Comparison of ENCODE assay signal across 1 cellular context in genomic region chr2:134917958-134918517, GRCh38.
A peak's percentile ranks its signal among the peaks of the same experiment; 100 is the strongest.
TF ChIP-seq lines count a peak whose summit lies in the region.

No MANE protein-coding gene starts in this region.

TF ChIP-seq in HepG2, 621 proteins besides CTCF, POLR2A, EP300 and RAD21 (continued from another document and continues in another):
- TF ChIP-seq, protein P1, sequence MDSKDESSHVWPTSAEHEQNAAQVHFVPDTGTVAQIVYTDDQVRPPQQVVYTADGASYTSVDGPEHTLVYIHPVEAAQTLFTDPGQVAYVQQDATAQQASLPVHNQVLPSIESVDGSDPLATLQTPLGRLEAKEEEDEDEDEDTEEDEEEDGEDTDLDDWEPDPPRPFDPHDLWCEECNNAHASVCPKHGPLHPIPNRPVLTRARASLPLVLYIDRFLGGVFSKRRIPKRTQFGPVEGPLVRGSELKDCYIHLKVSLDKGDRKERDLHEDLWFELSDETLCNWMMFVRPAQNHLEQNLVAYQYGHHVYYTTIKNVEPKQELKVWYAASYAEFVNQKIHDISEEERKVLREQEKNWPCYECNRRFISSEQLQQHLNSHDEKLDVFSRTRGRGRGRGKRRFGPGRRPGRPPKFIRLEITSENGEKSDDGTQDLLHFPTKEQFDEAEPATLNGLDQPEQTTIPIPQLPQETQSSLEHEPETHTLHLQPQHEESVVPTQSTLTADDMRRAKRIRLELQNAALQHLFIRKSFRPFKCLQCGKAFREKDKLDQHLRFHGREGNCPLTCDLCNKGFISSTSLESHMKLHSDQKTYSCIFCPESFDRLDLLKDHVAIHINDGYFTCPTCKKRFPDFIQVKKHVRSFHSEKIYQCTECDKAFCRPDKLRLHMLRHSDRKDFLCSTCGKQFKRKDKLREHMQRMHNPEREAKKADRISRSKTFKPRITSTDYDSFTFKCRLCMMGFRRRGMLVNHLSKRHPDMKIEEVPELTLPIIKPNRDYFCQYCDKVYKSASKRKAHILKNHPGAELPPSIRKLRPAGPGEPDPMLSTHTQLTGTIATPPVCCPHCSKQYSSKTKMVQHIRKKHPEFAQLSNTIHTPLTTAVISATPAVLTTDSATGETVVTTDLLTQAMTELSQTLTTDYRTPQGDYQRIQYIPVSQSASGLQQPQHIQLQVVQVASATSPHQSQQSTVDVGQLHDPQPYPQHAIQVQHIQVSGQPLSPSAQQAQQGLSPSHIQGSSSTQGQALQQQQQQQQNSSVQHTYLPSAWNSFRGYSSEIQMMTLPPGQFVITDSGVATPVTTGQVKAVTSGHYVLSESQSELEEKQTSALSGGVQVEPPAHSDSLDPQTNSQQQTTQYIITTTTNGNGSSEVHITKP (CRISPR knock-in tag; IDR thresholded peaks at IDR 0.05; ENCODE audit: low read depth): 0 out of 2 replicates have a peak, but pooled peaks have one; percentile 34
- peak; percentile 54; the same call in 1 of the 2 replicates for TF ChIP-seq PITX1 (CRISPR knock-in tag; IDR thresholded peaks at IDR 0.05)
- peak; percentile 96 for TF ChIP-seq ZNF777 (CRISPR knock-in tag; IDR thresholded peaks at IDR 0.05)
- no peak for TF ChIP-seq ZNF720 (CRISPR knock-in tag; IDR thresholded peaks at IDR 0.05)
- TF ChIP-seq MEF2D (CRISPR knock-in tag; IDR thresholded peaks at IDR 0.05): peak; percentile 39
- TF ChIP-seq SRSF4 (IDR thresholded peaks at IDR 0.05; ENCODE audit: low read depth, low read length, poor library complexity, severe bottlenecking): peak; percentile 19
- 0 out of 2 replicates have a peak, but pooled peaks have one; percentile 22 for TF ChIP-seq ZNF281 (CRISPR knock-in tag; IDR thresholded peaks at IDR 0.05; ENCODE audit: borderline replicate concordance)
- TF ChIP-seq, protein P2, sequence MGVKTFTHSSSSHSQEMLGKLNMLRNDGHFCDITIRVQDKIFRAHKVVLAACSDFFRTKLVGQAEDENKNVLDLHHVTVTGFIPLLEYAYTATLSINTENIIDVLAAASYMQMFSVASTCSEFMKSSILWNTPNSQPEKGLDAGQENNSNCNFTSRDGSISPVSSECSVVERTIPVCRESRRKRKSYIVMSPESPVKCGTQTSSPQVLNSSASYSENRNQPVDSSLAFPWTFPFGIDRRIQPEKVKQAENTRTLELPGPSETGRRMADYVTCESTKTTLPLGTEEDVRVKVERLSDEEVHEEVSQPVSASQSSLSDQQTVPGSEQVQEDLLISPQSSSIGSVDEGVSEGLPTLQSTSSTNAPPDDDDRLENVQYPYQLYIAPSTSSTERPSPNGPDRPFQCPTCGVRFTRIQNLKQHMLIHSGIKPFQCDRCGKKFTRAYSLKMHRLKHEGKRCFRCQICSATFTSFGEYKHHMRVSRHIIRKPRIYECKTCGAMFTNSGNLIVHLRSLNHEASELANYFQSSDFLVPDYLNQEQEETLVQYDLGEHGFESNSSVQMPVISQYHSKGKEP (CRISPR knock-in tag; IDR thresholded peaks at IDR 0.05): peak; percentile 58; the same call in 1 of the 2 replicates
- no peak for TF ChIP-seq HHEX (CRISPR knock-in tag; IDR thresholded peaks at IDR 0.05)
- TF ChIP-seq ZNF652 (CRISPR knock-in tag; IDR thresholded peaks at IDR 0.05; ENCODE audit: borderline replicate concordance, low read depth): peak; percentile 84
- TF ChIP-seq BRD4 (CRISPR knock-in tag; IDR thresholded peaks at IDR 0.05): peak; percentile 72
- TF ChIP-seq TBX2 (CRISPR knock-in tag; IDR thresholded peaks at IDR 0.05; ENCODE audit: borderline replicate concordance): peak; percentile 16
- TF ChIP-seq, protein P3, sequence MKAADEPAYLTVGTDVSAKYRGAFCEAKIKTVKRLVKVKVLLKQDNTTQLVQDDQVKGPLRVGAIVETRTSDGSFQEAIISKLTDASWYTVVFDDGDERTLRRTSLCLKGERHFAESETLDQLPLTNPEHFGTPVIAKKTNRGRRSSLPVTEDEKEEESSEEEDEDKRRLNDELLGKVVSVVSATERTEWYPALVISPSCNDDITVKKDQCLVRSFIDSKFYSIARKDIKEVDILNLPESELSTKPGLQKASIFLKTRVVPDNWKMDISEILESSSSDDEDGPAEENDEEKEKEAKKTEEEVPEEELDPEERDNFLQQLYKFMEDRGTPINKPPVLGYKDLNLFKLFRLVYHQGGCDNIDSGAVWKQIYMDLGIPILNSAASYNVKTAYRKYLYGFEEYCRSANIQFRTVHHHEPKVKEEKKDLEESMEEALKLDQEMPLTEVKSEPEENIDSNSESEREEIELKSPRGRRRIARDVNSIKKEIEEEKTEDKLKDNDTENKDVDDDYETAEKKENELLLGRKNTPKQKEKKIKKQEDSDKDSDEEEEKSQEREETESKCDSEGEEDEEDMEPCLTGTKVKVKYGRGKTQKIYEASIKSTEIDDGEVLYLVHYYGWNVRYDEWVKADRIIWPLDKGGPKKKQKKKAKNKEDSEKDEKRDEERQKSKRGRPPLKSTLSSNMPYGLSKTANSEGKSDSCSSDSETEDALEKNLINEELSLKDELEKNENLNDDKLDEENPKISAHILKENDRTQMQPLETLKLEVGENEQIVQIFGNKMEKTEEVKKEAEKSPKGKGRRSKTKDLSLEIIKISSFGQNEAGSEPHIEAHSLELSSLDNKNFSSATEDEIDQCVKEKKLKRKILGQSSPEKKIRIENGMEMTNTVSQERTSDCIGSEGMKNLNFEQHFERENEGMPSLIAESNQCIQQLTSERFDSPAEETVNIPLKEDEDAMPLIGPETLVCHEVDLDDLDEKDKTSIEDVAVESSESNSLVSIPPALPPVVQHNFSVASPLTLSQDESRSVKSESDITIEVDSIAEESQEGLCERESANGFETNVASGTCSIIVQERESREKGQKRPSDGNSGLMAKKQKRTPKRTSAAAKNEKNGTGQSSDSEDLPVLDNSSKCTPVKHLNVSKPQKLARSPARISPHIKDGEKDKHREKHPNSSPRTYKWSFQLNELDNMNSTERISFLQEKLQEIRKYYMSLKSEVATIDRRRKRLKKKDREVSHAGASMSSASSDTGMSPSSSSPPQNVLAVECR (CRISPR knock-in tag; IDR thresholded peaks at IDR 0.05; ENCODE audit: borderline replicate concordance): no peak
- TF ChIP-seq ZNF788 (CRISPR knock-in tag; IDR thresholded peaks at IDR 0.05; ENCODE audit: borderline replicate concordance): no peak
- TF ChIP-seq ZNF431 (CRISPR knock-in tag; IDR thresholded peaks at IDR 0.05; ENCODE audit: borderline replicate concordance, low read depth): 0 out of 2 replicates have a peak, but pooled peaks have one; percentile 29
- TF ChIP-seq CBX2 (IDR thresholded peaks at IDR 0.05; ENCODE audit: low read depth, low read length): no peak
- TF ChIP-seq CBX2 (CRISPR knock-in tag; IDR thresholded peaks at IDR 0.05; ENCODE audit: low read depth): 0 out of 2 replicates have a peak, but pooled peaks have one; percentile 18
- TF ChIP-seq ELF4 (CRISPR knock-in tag; IDR thresholded peaks at IDR 0.05; ENCODE audit: borderline replicate concordance): peak; percentile 62; the same call in 1 of the 2 replicates
- TF ChIP-seq HNRNPK (IDR thresholded peaks at IDR 0.05; ENCODE audit: low read depth, low read length, poor library complexity, severe bottlenecking): peak; percentile 100
- TF ChIP-seq ZNF12 (CRISPR knock-in tag; IDR thresholded peaks at IDR 0.05): 0 out of 2 replicates have a peak, but pooled peaks have one; percentile 37
- 0 out of 2 replicates have a peak, but pooled peaks have one; percentile 75 for TF ChIP-seq ZNF329 (CRISPR knock-in tag; IDR thresholded peaks at IDR 0.05; ENCODE audit: low read depth)
- TF ChIP-seq, protein P4, sequence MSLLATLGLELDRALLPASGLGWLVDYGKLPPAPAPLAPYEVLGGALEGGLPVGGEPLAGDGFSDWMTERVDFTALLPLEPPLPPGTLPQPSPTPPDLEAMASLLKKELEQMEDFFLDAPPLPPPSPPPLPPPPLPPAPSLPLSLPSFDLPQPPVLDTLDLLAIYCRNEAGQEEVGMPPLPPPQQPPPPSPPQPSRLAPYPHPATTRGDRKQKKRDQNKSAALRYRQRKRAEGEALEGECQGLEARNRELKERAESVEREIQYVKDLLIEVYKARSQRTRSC (CRISPR knock-in tag; IDR thresholded peaks at IDR 0.05; ENCODE audit: low read depth): no peak
- 0 out of 2 replicates have a peak, but pooled peaks have one; percentile 7 for TF ChIP-seq ZNF343 (CRISPR knock-in tag; IDR thresholded peaks at IDR 0.05)
- no peak for TF ChIP-seq MAZ (IDR thresholded peaks at IDR 0.05; ENCODE audit: borderline replicate concordance, low read depth, low read length)
- TF ChIP-seq MAZ (CRISPR knock-in tag; IDR thresholded peaks at IDR 0.05; ENCODE audit: low read depth): no peak
- TF ChIP-seq MXD4 (CRISPR knock-in tag; IDR thresholded peaks at IDR 0.05): peak; percentile 35; the same call in 1 of the 2 replicates
- peak; percentile 87; the same call in 1 of the 2 replicates for TF ChIP-seq MYNN (CRISPR knock-in tag; IDR thresholded peaks at IDR 0.05; ENCODE audit: low read depth)
- TF ChIP-seq, protein P5, sequence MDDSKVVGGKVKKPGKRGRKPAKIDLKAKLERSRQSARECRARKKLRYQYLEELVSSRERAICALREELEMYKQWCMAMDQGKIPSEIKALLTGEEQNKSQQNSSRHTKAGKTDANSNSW (CRISPR knock-in tag; IDR thresholded peaks at IDR 0.05; ENCODE audit: borderline replicate concordance): 0 out of 2 replicates have a peak, but pooled peaks have one; percentile 46
- TF ChIP-seq ZNF512B (CRISPR knock-in tag; IDR thresholded peaks at IDR 0.05; ENCODE audit: borderline replicate concordance): peak; percentile 82; the same call in 1 of the 2 replicates
- TF ChIP-seq GPBP1L1 (CRISPR knock-in tag; IDR thresholded peaks at IDR 0.05): no peak
- TF ChIP-seq HMGXB4 (CRISPR knock-in tag; IDR thresholded peaks at IDR 0.05; ENCODE audit: borderline replicate concordance in 1 of 2, low read depth in 1 of 2): peak in 1 of 2 experiments; percentile 69; a peak in 1 of 4 replicates
- peak; percentile 46 for TF ChIP-seq SALL1 (CRISPR knock-in tag; IDR thresholded peaks at IDR 0.05)
- TF ChIP-seq DR1 (CRISPR knock-in tag; IDR thresholded peaks at IDR 0.05): 0 out of 2 replicates have a peak, but pooled peaks have one; percentile 51
- TF ChIP-seq TAF1 (CRISPR knock-in tag; IDR thresholded peaks at IDR 0.05): peak; percentile 74
- TF ChIP-seq KMT2A (CRISPR knock-in tag; IDR thresholded peaks at IDR 0.05): 0 out of 2 replicates have a peak, but pooled peaks have one; percentile 61
- no peak for TF ChIP-seq CEBPB (IDR thresholded peaks at IDR 0.05; ENCODE audit: borderline replicate concordance, low read depth, low read length)
- TF ChIP-seq ZBTB1 (CRISPR knock-in tag; IDR thresholded peaks at IDR 0.05; ENCODE audit: borderline replicate concordance): 0 out of 2 replicates have a peak, but pooled peaks have one; percentile 65
- TF ChIP-seq LBX2 (CRISPR knock-in tag; IDR thresholded peaks at IDR 0.05; ENCODE audit: borderline replicate concordance): 0 out of 2 replicates have a peak, but pooled peaks have one; percentile 67
